22 cellular contexts compared by ENCODE assay signal in the genomic region with DNA sequence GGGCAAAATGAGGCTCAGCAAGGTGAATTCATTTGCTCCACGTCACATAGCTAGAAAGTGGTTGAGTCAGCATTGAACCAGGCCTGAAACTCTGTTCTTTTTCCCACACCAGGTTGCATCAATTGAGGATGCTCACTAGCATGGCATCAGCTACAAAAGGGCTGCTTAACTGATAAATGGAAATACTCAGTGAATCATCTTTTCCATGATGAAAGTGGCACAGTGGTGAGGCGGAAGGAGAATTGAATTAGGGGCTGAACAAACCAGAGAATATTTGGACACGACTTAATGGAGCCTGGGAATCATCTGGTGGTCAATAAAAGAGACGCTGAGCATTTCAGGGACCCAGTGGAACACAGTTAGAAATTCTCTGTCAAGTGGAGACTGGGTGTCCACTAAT.
"Had no signal": no experiment of that assay in that cellular context is flagged by ENCODE, and none has a peak within 500 bp of the region (broad histone marks: within the 10 kb centered on the region; RNA-seq: fewer than 3 reads in every experiment).

No MANE protein-coding gene starts in this region.

- H3K27me3 Mint-ChIP-seq: stimulated activated naive B cell treated with anti-CD40 and anti-IgM and Interleukin-4, amounts not matched to agents 10 μg/mL and 1 μg/mL and 100 μg/mL, for 72 hours; stimulated activated naive CD8-positive, alpha-beta T cell treated with anti-CD3 and anti-CD28 coated beads, Interleukin-15, Interleukin-2, amounts not matched to agents 100 ng/mL and 50 ng/mL, for 24 hours had no signal

- H3K9me3 ChIP-seq: heart right ventricle, lower lobe of right lung, neutrophil, pancreas, right lobe of liver, thyroid gland, upper lobe of left lung had no signal

- H3K9me3 Mint-ChIP-seq: stimulated activated naive CD8-positive, alpha-beta T cell treated with anti-CD3 and anti-CD28 coated beads, Interleukin-15, Interleukin-2, amounts not matched to agents 100 ng/mL and 50 ng/mL, for 24 hours had no signal

- H3K36me3 ChIP-seq: heart right ventricle, lower lobe of right lung, neutrophil, pancreas, right lobe of liver, thyroid gland, upper lobe of left lung had no signal

- ATAC-seq: esophagus mucosa; heart right ventricle; left ventricle myocardium superior; lower lobe of right lung; natural killer cell; pancreas; right lobe of liver; stimulated activated naive B cell treated with anti-CD40 and anti-IgM and Interleukin-4, amounts not matched to agents 10 μg/mL and 1 μg/mL and 100 μg/mL, for 72 hours had no signal

- H3K4me1 ChIP-seq: heart right ventricle, lower lobe of right lung, pancreas, thyroid gland, upper lobe of left lung had no signal

- H3K27ac Mint-ChIP-seq: natural killer cell; stimulated activated naive B cell treated with anti-CD40 and anti-IgM and Interleukin-4, amounts not matched to agents 10 μg/mL and 1 μg/mL and 100 μg/mL, for 72 hours; stimulated activated naive CD8-positive, alpha-beta T cell treated with anti-CD3 and anti-CD28 coated beads, Interleukin-15, Interleukin-2, amounts not matched to agents 100 ng/mL and 50 ng/mL, for 24 hours had no signal

- H3K4me1 Mint-ChIP-seq: natural killer cell; stimulated activated naive B cell treated with anti-CD40 and anti-IgM and Interleukin-4, amounts not matched to agents 10 μg/mL and 1 μg/mL and 100 μg/mL, for 72 hours had no signal

- H3K4me3 ChIP-seq: dorsolateral prefrontal cortex, heart right ventricle, lower lobe of right lung, pancreas, right lobe of liver, thyroid gland, upper lobe of left lung had no signal

- H3K36me3 Mint-ChIP-seq: natural killer cell; stimulated activated naive B cell treated with anti-CD40 and anti-IgM and Interleukin-4, amounts not matched to agents 10 μg/mL and 1 μg/mL and 100 μg/mL, for 72 hours had no signal

- DNase-seq: dorsolateral prefrontal cortex; effector CD4-positive, alpha-beta T cell; foreskin melanocyte; glutamatergic neuron; heart right ventricle; hypothalamus; left ventricle myocardium superior; lower lobe of right lung; natural killer cell; pancreas; retina; right lobe of liver; small intestine; stimulated activated CD4-positive, alpha-beta T cell treated with anti-CD3 and anti-CD28 coated beads, Interleukin-15, amount 100 ng/mL, for 24 hours; stimulated activated CD4-positive, alpha-beta T cell treated with anti-CD3 and anti-CD28 coated beads, Interleukin-2, amount 100 ng/mL, for 48 hours; stimulated activated naive B cell treated with anti-CD40 and anti-IgM and Interleukin-4, amounts not matched to agents 10 μg/mL and 1 μg/mL and 100 μg/mL, for 72 hours; thyroid gland; upper lobe of left lung had no signal

- H3K4me3 Mint-ChIP-seq: natural killer cell; stimulated activated naive B cell treated with anti-CD40 and anti-IgM and Interleukin-4, amounts not matched to agents 10 μg/mL and 1 μg/mL and 100 μg/mL, for 72 hours; stimulated activated naive CD8-positive, alpha-beta T cell treated with anti-CD3 and anti-CD28 coated beads, Interleukin-15, Interleukin-2, amounts not matched to agents 100 ng/mL and 50 ng/mL, for 24 hours had no signal

- H3K27me3 ChIP-seq: dorsolateral prefrontal cortex, heart right ventricle, neutrophil, pancreas, right lobe of liver, thyroid gland, upper lobe of left lung had no signal

- H3K27ac ChIP-seq: dorsolateral prefrontal cortex, epithelial cell of prostate, heart right ventricle, lower lobe of right lung, neutrophil, pancreas, right lobe of liver, thyroid gland, upper lobe of left lung had no signal
